12 cellular contexts compared by ENCODE assay signal in the genomic region with DNA sequence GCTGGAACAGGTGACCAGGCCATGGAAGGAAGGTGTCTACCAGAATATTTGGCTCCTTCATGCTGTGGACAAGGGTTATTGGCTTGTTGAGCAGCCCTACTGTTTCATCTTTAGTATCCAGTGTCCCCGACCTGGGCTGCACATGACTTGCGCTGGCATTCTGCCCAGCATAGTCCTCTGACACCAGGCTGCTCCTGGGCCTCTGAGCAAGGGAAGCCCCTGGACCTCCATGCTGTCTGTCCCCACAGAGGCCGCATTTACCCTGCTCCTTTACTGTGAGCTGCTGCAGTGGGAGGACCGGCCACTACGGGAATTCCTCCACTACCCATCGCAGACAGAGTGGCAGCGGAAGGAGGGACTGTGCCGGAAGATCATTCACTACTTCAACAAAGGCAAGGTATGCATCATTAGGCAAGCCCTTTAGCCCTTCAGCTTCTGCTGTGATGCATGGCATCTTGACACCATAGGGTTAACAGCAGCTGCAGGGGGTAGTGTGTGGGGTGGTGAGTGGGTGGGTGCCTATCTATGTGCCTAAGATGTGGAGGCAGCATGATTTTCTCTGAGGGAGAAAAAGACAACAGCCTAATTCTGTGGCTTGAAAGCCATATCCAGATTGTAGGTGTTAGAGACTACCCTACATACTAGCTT. TPM values are rescaled to one million over a fixed set of nuclear protein-coding genes. Genes with fewer than 3 reads are reported as not detected.
DNase-seq lines count a peak whose midpoint lies in the region; ATAC-seq and TF ChIP-seq lines count a peak whose summit lies in the region.
"Had no signal": no experiment of that assay in that cellular context is flagged by ENCODE, and none has a peak within 500 bp of the region (broad histone marks: within the 10 kb centered on the region; RNA-seq: fewer than 3 reads in every experiment).

No MANE protein-coding gene starts in this region.

- peaks cover 52% of the 10 kb centered on the region for H3K4me1 ChIP-seq in ACC112 (ENCODE audit: control insufficient read depth, insufficient read depth, low read length, unreplicated experiment)
- 0 out of 2 replicates have a peak, but pooled peaks cover 4% of the 10 kb centered on the region for H3K4me1 ChIP-seq in Panc1 (ENCODE audit: control insufficient read depth, insufficient read depth, low read length)
- peaks cover 7 to 10% of the 10 kb centered on the region in 2 donors for H3K4me1 ChIP-seq in muscle layer of duodenum (ENCODE audit: control insufficient read depth in 1 of 2, insufficient read depth in 2 of 2, low read length in 2 of 2)

- peak overlapping the region; percentile 46 for H3K4me3 ChIP-seq in ACC112 (ENCODE audit: low read depth, low read length)
- no peak overlapping the region for H3K4me3 ChIP-seq in Panc1 (ENCODE audit: low read depth in 2 of 2, low read length in 2 of 2)
- H3K4me3 ChIP-seq in epithelial cell of esophagus (ENCODE audit: low read length): no peak overlapping the region
- no peak overlapping the region for H3K4me3 ChIP-seq in muscle layer of duodenum (ENCODE audit: low read depth in 1 of 2, low read length in 2 of 2)

- POLR2A ChIA-PET in Panc1 (lab: Charles Lee): no interaction called here

- H3K27ac ChIP-seq in ACC112 (ENCODE audit: low read depth, low read length): peak overlapping the region; percentile 97
- H3K27ac ChIP-seq in Panc1 (ENCODE audit: low read length): no peak overlapping the region
- peak overlapping the region; percentile 28 for H3K27ac ChIP-seq in muscle layer of duodenum (ENCODE audit: low read length)
- H3K27ac ChIP-seq: HL-60, VCaP had no signal

- intact Hi-C loops in Panc1 (cut with micrococcal nuclease; ENCODE audit: unreplicated experiment): no loop called here

- H3K27me3 ChIP-seq in ACC112 (ENCODE audit: insufficient read depth, low read length) (no peaks in the 10 kb centered on the region), Panc1 (ENCODE audit: control insufficient read depth, insufficient read depth, low read length) (no peaks in the 10 kb centered on the region), muscle layer of duodenum (ENCODE audit: low read depth, low read length) (no peaks in the 10 kb centered on the region)

- H3K9me3 ChIP-seq in Panc1 (ENCODE audit: control insufficient read depth, insufficient read depth, low read depth, low read length) (no peaks in the 10 kb centered on the region), muscle layer of duodenum (ENCODE audit: control insufficient read depth in 1 of 2, low read length in 2 of 2) (no peaks in the 10 kb centered on the region)

- no peaks in the 10 kb centered on the region for H3K79me2 ChIP-seq in ACC112 (ENCODE audit: control insufficient read depth, insufficient read depth, low read length, unreplicated experiment)

- H2AFZ ChIP-seq in ACC112 (ENCODE audit: low read length, unreplicated experiment): no peak overlapping the region

- CTCF ChIA-PET in Panc1 (lab: Charles Lee): no interaction called here

- no peaks in the 10 kb centered on the region for H3K36me3 ChIP-seq in ACC112 (ENCODE audit: insufficient read depth, low read length)
- H3K36me3 ChIP-seq in Panc1 (ENCODE audit: control insufficient read depth, insufficient read depth, low read length): no peaks in the 10 kb centered on the region
- no peaks in the 10 kb centered on the region for H3K36me3 ChIP-seq in muscle layer of duodenum (ENCODE audit: control insufficient read depth in 1 of 2, insufficient read depth in 2 of 2, low read length in 2 of 2)

- no TSS peak for BruUV-seq in Panc1 (replicated peaks; lab: Mats Ljungman, UMichigan)

- TF ChIP-seq CTCF in Panc1 (IDR thresholded peaks at IDR 0.05): no peak
- TF ChIP-seq CTCF in epithelial cell of esophagus (IDR thresholded peaks at IDR 0.05; ENCODE audit: insufficient read depth, low read depth, low read length, missing control alignments): no peak

- in situ Hi-C loops in Panc1 (cut with HindIII; ENCODE audit: low pct_unique_long_range_greater_than_20kb, low sequenced_read_pairs): no loop called here

- ATAC-seq in Panc1 (0 out of 2 replicates have a peak, but pooled peaks have one; percentile 32), GM18909 (IDR thresholded peaks at IDR 0.05; ENCODE audit: poor library complexity, unreplicated experiment) (no peak), GM21360 (IDR thresholded peaks at IDR 0.05; ENCODE audit: unreplicated experiment) (no peak)

- no peak for DNase-seq in Panc1 (ENCODE audit: low read depth, low spot score)
- DNase-seq in epithelial cell of esophagus (ENCODE audit: low read depth): peak; percentile 8
- no peak for DNase-seq in T-helper 9 cell
- no peak for DNase-seq in hepatic stellate cell (ENCODE audit: low spot score)
- DNase-seq: NCI-H146, retina had no signal

RNA-seq across cellular contexts. Expression of a gene that starts 44.0 kb away (rescaled TPM):
- total RNA-seq in Panc1 (2021; ENCODE audit: unreplicated experiment): 69.9 TPM
- 57.3 TPM for polyA plus RNA-seq in Panc1 (2012; ENCODE audit: insufficient read length)

RNA-seq across cellular contexts. Expression of a gene that starts 50.0 kb away (rescaled TPM):
- 30.9 TPM for total RNA-seq in Panc1 (2021; ENCODE audit: unreplicated experiment)
- 30.8 TPM for polyA plus RNA-seq in Panc1 (2012; ENCODE audit: insufficient read length)
